ENCODE assay signal across 21 cellular contexts in the genomic region with DNA sequence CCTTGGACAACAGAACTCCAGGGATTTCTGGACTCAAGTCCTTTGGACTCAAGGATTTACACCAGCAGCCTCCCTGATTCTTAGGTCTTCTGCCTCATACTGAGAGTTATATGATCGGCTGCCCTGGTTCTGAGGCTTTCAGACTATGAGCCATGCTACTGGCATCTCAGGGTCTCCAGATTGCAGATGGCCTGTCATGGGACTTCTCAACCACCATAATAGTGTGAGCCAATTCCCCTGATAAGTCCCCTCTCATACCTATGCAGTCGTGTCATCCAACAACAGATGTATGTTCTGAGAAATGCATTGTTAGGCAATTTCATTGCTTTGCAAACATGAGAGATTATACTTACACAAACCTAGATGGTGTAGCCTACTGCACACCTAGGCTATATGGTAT.
A peak's percentile ranks its signal among the peaks of the same experiment; 100 is the strongest.
DNase-seq lines count a peak whose midpoint lies in the region; ATAC-seq and TF ChIP-seq lines count a peak whose summit lies in the region.
"Had no signal": no experiment of that assay in that cellular context is flagged by ENCODE, and none has a peak within 500 bp of the region (broad histone marks: within the 10 kb centered on the region; RNA-seq: fewer than 3 reads in every experiment).

No MANE protein-coding gene starts in this region.

- H3K27me3 ChIP-seq in AG04450 (ENCODE audit: control insufficient read depth, insufficient read depth, low read length) (no peaks in the 10 kb centered on the region), smooth muscle cell (ENCODE audit: low read depth) (no peaks in the 10 kb centered on the region)
- H3K27me3 ChIP-seq: adrenal gland had no signal

- DNase-seq in AG04450 (ENCODE audit: low read depth, low spot score) (peak; percentile 44), HT1080 (ENCODE audit: low read depth) (peak; percentile 44), cardiac fibroblast (ENCODE audit: low read depth in 2 of 2) (peak; percentile 38 to 85), kidney tubule cell (ENCODE audit: low spot score) (peak; percentile 11), NCI-H69 (lab: John Stamatoyannopoulos, UW) (no peak), smooth muscle cell (lab: John Stamatoyannopoulos, UW; ENCODE audit: unreplicated experiment) (no peak)
- DNase-seq in activated effector memory CD4-positive, alpha-beta T cell treated with Interleukin-2 at 50 U/mL for 16 hours = no peak
- DNase-seq: activated CD4-positive, alpha-beta T cell treated with anti-CD3 and anti-CD28 coated beads, Interleukin-2, amount 10 ng/mL, durations not matched to agents 7 days and 5 days; activated CD8-positive, alpha-beta memory T cell treated with anti-CD3 and anti-CD28 coated beads, Interleukin-2, amount 50 U/mL, for 48 hours; activated gamma-delta T cell; adrenal gland; C1 segment of cervical spinal cord; GDM1; NCI-H187 treated with DMSO at 0.1 percent for 48 hours; NCI-H446 treated with DMSO at 0.1 percent for 48 hours; posterior cingulate gyrus; stimulated activated naive CD8-positive, alpha-beta T cell treated with anti-CD3 and anti-CD28 coated beads, Interleukin-15, amount 100 ng/mL, for 72 hours; SW 1271 had no signal

- no peaks in the 10 kb centered on the region for H3K79me2 ChIP-seq in smooth muscle cell (ENCODE audit: low read depth)

- H4K20me1 ChIP-seq in smooth muscle cell (ENCODE audit: low read depth) = no peaks in the 10 kb centered on the region

- H3K9me3 ChIP-seq in AG04450 (ENCODE audit: control insufficient read depth, insufficient read depth, low read length) (no peaks in the 10 kb centered on the region), smooth muscle cell (replicated peaks; ENCODE audit: low read depth) (no peaks in the 10 kb centered on the region)
- H3K9me3 ChIP-seq: adrenal gland had no signal

- peaks cover 4% of the 10 kb centered on the region for H3K4me1 ChIP-seq in smooth muscle cell (ENCODE audit: low read depth)

- no peak overlapping the region for H3K4me2 ChIP-seq in smooth muscle cell

- H3K4me3 ChIP-seq in AG04450 (ENCODE audit: low read depth, low read length) = no peak overlapping the region
- H3K4me3 ChIP-seq in cardiac fibroblast (replicated peaks in 1 of 2; ENCODE audit: low read depth in 2 of 2, low read length in 2 of 2) = no peak overlapping the region
- H3K4me3 ChIP-seq in smooth muscle cell = no peak overlapping the region
- H3K4me3 ChIP-seq: adrenal gland had no signal

- TF ChIP-seq CTCF in AG04450 (IDR thresholded peaks at IDR 0.05; ENCODE audit: low read depth, low read length) = no peak
- no peak for TF ChIP-seq CTCF in cardiac fibroblast (IDR thresholded peaks at IDR 0.05; ENCODE audit: low read depth, low read length)
- TF ChIP-seq CTCF in smooth muscle cell (IDR thresholded peaks at IDR 0.05; ENCODE audit: borderline replicate concordance, insufficient read depth, poor library complexity, severe bottlenecking) = no peak

- H3K27ac ChIP-seq in AG04450 (ENCODE audit: low read depth, low read length) (no peak overlapping the region), smooth muscle cell (ENCODE audit: low read depth) (no peak overlapping the region)
- H3K27ac ChIP-seq: adrenal gland had no signal

- POLR2A ChIA-PET in AG04450 (lab: Yijun Ruan, JAX) = no interaction called here

- 65% methylated on average over 2 of the region's 2 CpGs for WGBS in smooth muscle cell (ENCODE audit: low lambda C conversion rate)

- no peak for ATAC-seq in GM19035 (IDR thresholded peaks at IDR 0.05; ENCODE audit: unreplicated experiment)
- ATAC-seq: esophagus mucosa; natural killer cell treated with Interleukin-12 subunit alpha and Interleukin-12 subunit beta and Interleukin-15 and Interleukin-18, amount 100 ng/mL, for 72 hours; stimulated activated naive CD8-positive, alpha-beta T cell treated with anti-CD3 and anti-CD28 coated beads, Interleukin-15, amount 100 ng/mL, for 72 hours had no signal

- no peaks in the 10 kb centered on the region for H3F3A ChIP-seq in smooth muscle cell (ENCODE audit: low read depth)

- CTCF ChIA-PET in AG04450 (lab: Charles Lee) = interaction anchor here (0.8 to 3.4 kb wide), 2 partner anchors 35 to 56 kb away, joined by 5 to 18 read pairs; no protein-coding TSS in a partner anchor

- H3K36me3 ChIP-seq in smooth muscle cell (ENCODE audit: low read depth) = no peaks in the 10 kb centered on the region
- H3K36me3 ChIP-seq: adrenal gland had no signal

- H2AFZ ChIP-seq in smooth muscle cell (ENCODE audit: low read depth) = no peak overlapping the region

- no peak overlapping the region for H3K9ac ChIP-seq in smooth muscle cell (ENCODE audit: low read depth)

Comparison
In these comparisons a context has a peak if more than half of its experiments do, and no peak if none do; other contexts are left out.
1. DNase-seq: peak in AG04450 (single experiment), HT1080 (single experiment), cardiac fibroblast (2 of 2) and kidney tubule cell (single experiment); none in activated effector memory CD4-positive, alpha-beta T cell treated with Interleukin-2 at 50 U/mL for 16 hours (single experiment), NCI-H69 (single experiment) and smooth muscle cell (single experiment).